In the genomic region with DNA sequence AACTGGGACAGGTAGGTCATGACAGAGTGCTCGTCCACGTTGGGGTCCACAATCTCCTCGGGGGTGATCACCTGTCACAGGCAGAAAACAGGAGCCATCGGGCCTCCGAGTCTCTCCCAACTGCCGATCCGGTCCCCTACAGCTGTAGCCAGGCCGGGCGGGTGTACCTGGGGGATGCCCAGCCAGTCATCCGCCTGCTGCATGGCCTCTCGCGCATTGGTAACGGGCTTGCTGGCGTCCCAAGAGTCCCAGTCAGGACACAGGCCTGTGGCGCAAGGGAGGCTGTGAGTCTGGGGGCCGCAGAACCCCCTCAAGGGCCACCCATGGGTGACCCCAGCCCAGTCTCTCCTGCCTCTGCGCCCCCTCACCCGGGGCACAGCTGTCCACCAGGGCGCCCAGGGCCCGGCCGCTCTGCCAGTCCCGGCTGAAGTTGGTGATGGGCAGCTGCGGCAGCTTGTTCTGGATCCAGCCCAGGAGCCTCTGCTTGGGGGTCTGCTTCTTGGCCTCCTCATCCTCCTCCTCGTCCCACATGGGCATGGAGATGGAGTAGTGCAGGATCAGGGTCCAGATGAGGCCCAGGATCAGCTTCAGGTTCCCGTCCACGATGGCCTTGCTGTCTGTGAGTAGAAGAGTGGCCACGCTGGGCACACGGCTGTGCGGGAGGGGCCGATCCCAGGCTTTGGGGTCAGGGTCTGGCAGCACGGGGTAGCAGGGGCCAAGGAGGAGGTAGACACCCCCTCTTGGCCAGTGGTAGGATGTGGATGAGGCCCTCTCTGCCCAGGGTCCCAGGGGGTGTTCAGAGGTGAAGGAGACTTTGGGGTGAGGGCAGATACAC, we compare ENCODE assay signal across 9 cellular contexts. TPM values are rescaled to one million over a fixed set of nuclear protein-coding genes. Genes with fewer than 3 reads are reported as not detected.
DNase-seq lines count a peak whose midpoint lies in the region; ATAC-seq and TF ChIP-seq lines count a peak whose summit lies in the region.
"Had no signal": no experiment of that assay in that cellular context is flagged by ENCODE, and none has a peak within 500 bp of the region (broad histone marks: within the 10 kb centered on the region; RNA-seq: fewer than 3 reads in every experiment).

No MANE protein-coding gene starts in this region.

- TF ChIP-seq POLR2A in ovary (IDR thresholded peaks at IDR 0.05) = no peak

- H3K4me1 ChIP-seq in BLaER1 treated with 17β-estradiol and CSF1 and Interleukin-3, amounts not matched to agents 10 nM and 100 nM = peaks cover 22 to 36% (median 29%) of the 10 kb centered on the region in 10 experiments
- peaks cover 15% of the 10 kb centered on the region for H3K4me1 ChIP-seq in Panc1 (ENCODE audit: control insufficient read depth, insufficient read depth, low read length)
- H3K4me1 ChIP-seq in ovary (ENCODE audit: insufficient read depth) = peaks cover 8% of the 10 kb centered on the region

- peaks cover 26 to 89% (median 64%) of the 10 kb centered on the region in 11 experiments for H4K20me1 ChIP-seq in BLaER1 treated with 17β-estradiol and CSF1 and Interleukin-3, amounts not matched to agents 10 nM and 100 nM

- H3K27ac ChIP-seq in BLaER1 treated with 17β-estradiol and CSF1 and Interleukin-3, amounts not matched to agents 10 nM and 100 nM = peak overlapping the region; percentile 58 to 99 (median 95); a peak in 21 of 22 replicates
- H3K27ac ChIP-seq in Panc1 (ENCODE audit: low read length) (peak overlapping the region; percentile 83), ovary (peak overlapping the region; percentile 87 to 90)

- H3K27ac Mint-ChIP-seq in endothelial cell (ENCODE audit: unreplicated experiment) = no peak overlapping the region

- H3K36me3 ChIP-seq in BLaER1 treated with 17β-estradiol and CSF1 and Interleukin-3, amounts not matched to agents 10 nM and 100 nM = peaks cover 52 to 56% (median 55%) of the 10 kb centered on the region in 11 experiments
- H3K36me3 ChIP-seq in Panc1 (ENCODE audit: control insufficient read depth, insufficient read depth, low read length) = no peaks in the 10 kb centered on the region
- no peaks in the 10 kb centered on the region for H3K36me3 ChIP-seq in ovary

- H3K36me3 Mint-ChIP-seq in endothelial cell (ENCODE audit: low read depth, unreplicated experiment) = peaks cover 5% of the 10 kb centered on the region

- CTCF ChIA-PET in Panc1 (lab: Charles Lee) = no interaction called here

- H3K27me3 Mint-ChIP-seq in endothelial cell (ENCODE audit: unreplicated experiment) = peaks cover 5% of the 10 kb centered on the region

- H3K9me3 Mint-ChIP-seq in endothelial cell (ENCODE audit: unreplicated experiment) = no peaks in the 10 kb centered on the region

- no peak for DNase-seq in Panc1 (ENCODE audit: low read depth, low spot score)
- no peak for DNase-seq in endothelial cell (ENCODE audit: low spot score)
- DNase-seq in ovary = no peak
- DNase-seq in NCI-H774 (lab: John Stamatoyannopoulos, UW) = no peak
- no peak for DNase-seq in NK-92 (lab: John Stamatoyannopoulos, UW; ENCODE audit: unreplicated experiment)
- no peak for DNase-seq in stimulated activated CD4-positive, alpha-beta T cell treated with anti-CD3 and anti-CD28 coated beads, Interleukin-15, amount 100 ng/mL, for 24 hours
- DNase-seq in C1 segment of cervical spinal cord (lab: John Stamatoyannopoulos, UW) = no peak
- DNase-seq: NCI-H2171 treated with DMSO at 0.1 percent for 48 hours had no signal

- H3K4me2 ChIP-seq in BLaER1 treated with 17β-estradiol and CSF1 and Interleukin-3, amounts not matched to agents 10 nM and 100 nM = peak overlapping the region; percentile 70 to 93 (median 82)

- intact Hi-C loops in Panc1 (cut with micrococcal nuclease; ENCODE audit: unreplicated experiment) (no loop called here), ovary (cut with DNase I) (no loop called here)

- ATAC-seq in Panc1 = no peak

- TF ChIP-seq CTCF in Panc1 (IDR thresholded peaks at IDR 0.05) (no peak), endothelial cell (IDR thresholded peaks at IDR 0.05; ENCODE audit: unreplicated experiment) (no peak), ovary (IDR thresholded peaks at IDR 0.05) (no peak)

- POLR2A ChIA-PET in Panc1 (lab: Charles Lee) = no interaction called here

- no peaks in the 10 kb centered on the region for H3K4me1 Mint-ChIP-seq in endothelial cell (ENCODE audit: unreplicated experiment)

- peaks cover 7 to 13% (median 13%) of the 10 kb centered on the region in 11 experiments; a peak in 21 of 22 replicates for H3K27me3 ChIP-seq in BLaER1 treated with 17β-estradiol and CSF1 and Interleukin-3, amounts not matched to agents 10 nM and 100 nM
- H3K27me3 ChIP-seq in Panc1 (ENCODE audit: control insufficient read depth, insufficient read depth, low read length) (no peaks in the 10 kb centered on the region), ovary (no peaks in the 10 kb centered on the region)

- WGBS in ovary, 3 donors = 66 to 76% (median 71%) methylated on average over 25 to 31 of the region's 31 CpGs

- H3K9me3 ChIP-seq in BLaER1 treated with 17β-estradiol and CSF1 and Interleukin-3, amounts not matched to agents 10 nM and 100 nM (replicated peaks in 1 of 11) = peaks cover 15 to 84% (median 66%) of the 10 kb centered on the region in 11 experiments; a peak in 20 of 22 replicates
- H3K9me3 ChIP-seq in Panc1 (ENCODE audit: control insufficient read depth, insufficient read depth, low read depth, low read length) = no peaks in the 10 kb centered on the region
- no peaks in the 10 kb centered on the region for H3K9me3 ChIP-seq in ovary

- in situ Hi-C loops in Panc1 (cut with HindIII; ENCODE audit: low pct_unique_long_range_greater_than_20kb, low sequenced_read_pairs) = no loop called here

- H3K4me3 Mint-ChIP-seq in endothelial cell (ENCODE audit: unreplicated experiment) = peak overlapping the region; percentile 31

- no TSS peak for BruUV-seq in Panc1 (replicated peaks; lab: Mats Ljungman, UMichigan)

- TF ChIP-seq EP300 in ovary (IDR thresholded peaks at IDR 0.05) = no peak

- peak overlapping the region; percentile 62 to 99 (median 96) for H3K9ac ChIP-seq in BLaER1 treated with 17β-estradiol and CSF1 and Interleukin-3, amounts not matched to agents 10 nM and 100 nM

- H3K4me3 ChIP-seq in BLaER1 treated with 17β-estradiol and CSF1 and Interleukin-3, amounts not matched to agents 10 nM and 100 nM = peak overlapping the region; percentile 72 to 94 (median 88); a peak in 17 of 20 replicates
- no peak overlapping the region; a peak in 1 of 4 replicates for H3K4me3 ChIP-seq in Panc1 (ENCODE audit: low read depth in 2 of 2, low read length in 2 of 2)
- H3K4me3 ChIP-seq in ovary = no peak overlapping the region

RNA-seq across cellular contexts. Expression of a gene that starts 6.7 kb away (rescaled TPM):
- total RNA-seq in Panc1 (2021; ENCODE audit: unreplicated experiment) (920 TPM), endothelial cell (ENCODE audit: unreplicated experiment) (1,022 TPM), ovary (1,000 to 10,000 TPM in 4 of 7 donors, 100 to 1,000 TPM in 3; 327 to 2,249 (median 1,321) TPM)
- 914 TPM for polyA plus RNA-seq in Panc1 (2012; ENCODE audit: insufficient read length)
- polyA plus RNA-seq in ovary = 100 to 1,000 TPM; 378 to 647 TPM

RNA-seq across cellular contexts. Expression of a gene that starts 11.4 kb away (rescaled TPM):
- total RNA-seq in Panc1 (2021; ENCODE audit: unreplicated experiment) (178 TPM), endothelial cell (ENCODE audit: unreplicated experiment) (44.7 TPM), ovary (100 to 1,000 TPM in 5 of 7 donors, 10 to 100 TPM in 2; 40.5 to 158 (median 107) TPM)
- 209 TPM for polyA plus RNA-seq in Panc1 (2012; ENCODE audit: insufficient read length)
- polyA plus RNA-seq in ovary = 100 to 1,000 TPM in 1 of 2 donors, 10 to 100 TPM in 1; 55.1 to 146 TPM

RNA-seq across cellular contexts. Expression of a gene that starts 30.5 kb away (rescaled TPM):
- total RNA-seq in Panc1 (2021; ENCODE audit: unreplicated experiment) (2,466 TPM), endothelial cell (ENCODE audit: unreplicated experiment) (3,704 TPM), ovary (over 10,000 TPM in 1 of 7 donors, 1,000 to 10,000 TPM in 6; 6,380 to 12,508 (median 7,126) TPM)
- polyA plus RNA-seq in Panc1 (2012; ENCODE audit: insufficient read length) = 2,477 TPM
- polyA plus RNA-seq in ovary = over 10,000 TPM in 1 of 2 donors, 1,000 to 10,000 TPM in 1; 4,233 to 12,949 TPM

RNA-seq across cellular contexts. Expression of a gene that starts 41.4 kb away (rescaled TPM):
- total RNA-seq in Panc1 (2021; ENCODE audit: unreplicated experiment) (60.4 TPM), endothelial cell (ENCODE audit: unreplicated experiment) (38.6 TPM), ovary (10 to 100 TPM; 11.9 to 21.4 (median 18.1) TPM)
- polyA plus RNA-seq in Panc1 (2012; ENCODE audit: insufficient read length) = 104 TPM
- polyA plus RNA-seq in ovary = 10 to 100 TPM; 13.0 to 16.1 TPM

RNA-seq across cellular contexts. Expression of a gene that starts 43.6 kb away (rescaled TPM):
- total RNA-seq in Panc1 (2021; ENCODE audit: unreplicated experiment) (113 TPM), endothelial cell (ENCODE audit: unreplicated experiment) (56.4 TPM), ovary (10 to 100 TPM; 31.3 to 62.1 (median 37.9) TPM)
- 123 TPM for polyA plus RNA-seq in Panc1 (2012; ENCODE audit: insufficient read length)
- 10 to 100 TPM in 1 of 2 donors, 1 to 10 TPM in 1; 7.9 to 33.1 TPM for polyA plus RNA-seq in ovary

Comparison
In these comparisons a context has a peak if more than half of its experiments do, and no peak if none do; other contexts are left out.
1. H3K4me3 ChIP-seq: peak in BLaER1 treated with 17β-estradiol and CSF1 and Interleukin-3, amounts not matched to agents 10 nM and 100 nM (10 of 10); none in Panc1 (0 of 2) and ovary (single experiment).
2. Peak in every context shown above with its lines, with median percentiles within 50 percentile points of each other: H3K27ac ChIP-seq.